2 cellular contexts compared by ENCODE assay signal in the genomic region with DNA sequence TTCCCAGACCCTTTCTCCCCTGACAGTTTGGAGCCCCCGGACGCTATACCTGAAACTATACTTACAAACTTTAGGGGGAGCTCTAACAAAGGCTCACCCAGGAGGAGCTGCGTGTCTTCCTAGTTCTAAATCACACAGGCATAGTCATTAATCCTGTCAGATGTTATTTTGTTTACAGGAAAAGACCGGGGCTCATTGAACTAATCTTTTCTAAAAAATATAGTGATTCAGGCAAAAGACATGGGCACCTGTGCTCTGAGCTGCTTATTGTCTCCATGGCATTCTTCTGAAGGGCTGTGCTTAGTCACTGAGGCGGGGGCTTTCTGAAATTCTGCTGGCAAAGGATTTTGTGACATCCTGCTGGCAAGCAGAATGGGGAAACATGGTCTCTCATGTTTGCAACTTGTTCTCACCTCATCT.
TF ChIP-seq lines count a peak whose summit lies in the region.

No MANE protein-coding gene starts in this region.

TF ChIP-seq in liver, 16 proteins besides CTCF, POLR2A, EP300 and RAD21 (continued from another document):
- TF ChIP-seq, protein P1, sequence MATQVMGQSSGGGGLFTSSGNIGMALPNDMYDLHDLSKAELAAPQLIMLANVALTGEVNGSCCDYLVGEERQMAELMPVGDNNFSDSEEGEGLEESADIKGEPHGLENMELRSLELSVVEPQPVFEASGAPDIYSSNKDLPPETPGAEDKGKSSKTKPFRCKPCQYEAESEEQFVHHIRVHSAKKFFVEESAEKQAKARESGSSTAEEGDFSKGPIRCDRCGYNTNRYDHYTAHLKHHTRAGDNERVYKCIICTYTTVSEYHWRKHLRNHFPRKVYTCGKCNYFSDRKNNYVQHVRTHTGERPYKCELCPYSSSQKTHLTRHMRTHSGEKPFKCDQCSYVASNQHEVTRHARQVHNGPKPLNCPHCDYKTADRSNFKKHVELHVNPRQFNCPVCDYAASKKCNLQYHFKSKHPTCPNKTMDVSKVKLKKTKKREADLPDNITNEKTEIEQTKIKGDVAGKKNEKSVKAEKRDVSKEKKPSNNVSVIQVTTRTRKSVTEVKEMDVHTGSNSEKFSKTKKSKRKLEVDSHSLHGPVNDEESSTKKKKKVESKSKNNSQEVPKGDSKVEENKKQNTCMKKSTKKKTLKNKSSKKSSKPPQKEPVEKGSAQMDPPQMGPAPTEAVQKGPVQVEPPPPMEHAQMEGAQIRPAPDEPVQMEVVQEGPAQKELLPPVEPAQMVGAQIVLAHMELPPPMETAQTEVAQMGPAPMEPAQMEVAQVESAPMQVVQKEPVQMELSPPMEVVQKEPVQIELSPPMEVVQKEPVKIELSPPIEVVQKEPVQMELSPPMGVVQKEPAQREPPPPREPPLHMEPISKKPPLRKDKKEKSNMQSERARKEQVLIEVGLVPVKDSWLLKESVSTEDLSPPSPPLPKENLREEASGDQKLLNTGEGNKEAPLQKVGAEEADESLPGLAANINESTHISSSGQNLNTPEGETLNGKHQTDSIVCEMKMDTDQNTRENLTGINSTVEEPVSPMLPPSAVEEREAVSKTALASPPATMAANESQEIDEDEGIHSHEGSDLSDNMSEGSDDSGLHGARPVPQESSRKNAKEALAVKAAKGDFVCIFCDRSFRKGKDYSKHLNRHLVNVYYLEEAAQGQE (IDR thresholded peaks at IDR 0.05) = no peak
- no peak for TF ChIP-seq EGR1 (IDR thresholded peaks at IDR 0.05; ENCODE audit: low read depth in 2 of 2)
- no peak for TF ChIP-seq JUND (IDR thresholded peaks at IDR 0.05)
- TF ChIP-seq, protein P2, sequence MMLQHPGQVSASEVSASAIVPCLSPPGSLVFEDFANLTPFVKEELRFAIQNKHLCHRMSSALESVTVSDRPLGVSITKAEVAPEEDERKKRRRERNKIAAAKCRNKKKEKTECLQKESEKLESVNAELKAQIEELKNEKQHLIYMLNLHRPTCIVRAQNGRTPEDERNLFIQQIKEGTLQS (IDR thresholded peaks at IDR 0.05) = no peak
- no peak for TF ChIP-seq TAF1 (conservative IDR thresholded peaks at IDR 0.05)
- TF ChIP-seq, protein P3, sequence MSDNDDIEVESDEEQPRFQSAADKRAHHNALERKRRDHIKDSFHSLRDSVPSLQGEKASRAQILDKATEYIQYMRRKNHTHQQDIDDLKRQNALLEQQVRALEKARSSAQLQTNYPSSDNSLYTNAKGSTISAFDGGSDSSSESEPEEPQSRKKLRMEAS (IDR thresholded peaks at IDR 0.05) = no peak
- TF ChIP-seq HNF4A (conservative IDR thresholded peaks at IDR 0.05) = no peak
- no peak for TF ChIP-seq FOXA1 (IDR thresholded peaks at IDR 0.05)
- no peak for TF ChIP-seq FOXA2 (IDR thresholded peaks at IDR 0.05)
- TF ChIP-seq RXRA (IDR thresholded peaks at IDR 0.05) = no peak
TF ChIP-seq in liver: peak in this region for 0.

TF ChIP-seq in HepG2, 621 proteins besides CTCF, POLR2A, EP300 and RAD21 (continued from another document):
- TF ChIP-seq, protein P4, sequence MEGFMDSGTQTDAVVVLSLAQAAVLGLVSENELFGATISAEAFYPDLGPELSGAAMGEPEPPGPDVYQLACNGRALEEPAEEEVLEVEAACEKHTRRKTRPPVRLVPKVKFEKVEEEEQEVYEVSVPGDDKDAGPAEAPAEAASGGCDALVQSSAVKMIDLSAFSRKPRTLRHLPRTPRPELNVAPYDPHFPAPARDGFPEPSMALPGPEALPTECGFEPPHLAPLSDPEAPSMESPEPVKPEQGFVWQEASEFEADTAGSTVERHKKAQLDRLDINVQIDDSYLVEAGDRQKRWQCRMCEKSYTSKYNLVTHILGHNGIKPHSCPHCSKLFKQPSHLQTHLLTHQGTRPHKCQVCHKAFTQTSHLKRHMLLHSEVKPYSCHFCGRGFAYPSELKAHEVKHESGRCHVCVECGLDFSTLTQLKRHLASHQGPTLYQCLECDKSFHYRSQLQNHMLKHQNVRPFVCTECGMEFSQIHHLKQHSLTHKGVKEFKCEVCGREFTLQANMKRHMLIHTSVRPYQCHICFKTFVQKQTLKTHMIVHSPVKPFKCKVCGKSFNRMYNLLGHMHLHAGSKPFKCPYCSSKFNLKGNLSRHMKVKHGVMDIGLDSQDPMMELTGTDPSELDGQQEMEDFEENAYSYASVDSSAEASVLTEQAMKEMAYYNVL (CRISPR knock-in tag; IDR thresholded peaks at IDR 0.05; ENCODE audit: borderline replicate concordance) = no peak
- TF ChIP-seq ZNF432 (CRISPR knock-in tag; IDR thresholded peaks at IDR 0.05; ENCODE audit: borderline replicate concordance) (no peak), NCOR1 (IDR thresholded peaks at IDR 0.05; ENCODE audit: borderline replicate concordance, low read length) (no peak), HNF4A (CRISPR knock-in tag; IDR thresholded peaks at IDR 0.05) (no peak), ZMAT3 (CRISPR knock-in tag; conservative IDR thresholded peaks at IDR 0.05) (no peak)
- TF ChIP-seq, protein P5, sequence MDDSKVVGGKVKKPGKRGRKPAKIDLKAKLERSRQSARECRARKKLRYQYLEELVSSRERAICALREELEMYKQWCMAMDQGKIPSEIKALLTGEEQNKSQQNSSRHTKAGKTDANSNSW (CRISPR knock-in tag; IDR thresholded peaks at IDR 0.05; ENCODE audit: borderline replicate concordance) = no peak
